ENCODE assay signal across 13 cellular contexts in the genomic region with DNA sequence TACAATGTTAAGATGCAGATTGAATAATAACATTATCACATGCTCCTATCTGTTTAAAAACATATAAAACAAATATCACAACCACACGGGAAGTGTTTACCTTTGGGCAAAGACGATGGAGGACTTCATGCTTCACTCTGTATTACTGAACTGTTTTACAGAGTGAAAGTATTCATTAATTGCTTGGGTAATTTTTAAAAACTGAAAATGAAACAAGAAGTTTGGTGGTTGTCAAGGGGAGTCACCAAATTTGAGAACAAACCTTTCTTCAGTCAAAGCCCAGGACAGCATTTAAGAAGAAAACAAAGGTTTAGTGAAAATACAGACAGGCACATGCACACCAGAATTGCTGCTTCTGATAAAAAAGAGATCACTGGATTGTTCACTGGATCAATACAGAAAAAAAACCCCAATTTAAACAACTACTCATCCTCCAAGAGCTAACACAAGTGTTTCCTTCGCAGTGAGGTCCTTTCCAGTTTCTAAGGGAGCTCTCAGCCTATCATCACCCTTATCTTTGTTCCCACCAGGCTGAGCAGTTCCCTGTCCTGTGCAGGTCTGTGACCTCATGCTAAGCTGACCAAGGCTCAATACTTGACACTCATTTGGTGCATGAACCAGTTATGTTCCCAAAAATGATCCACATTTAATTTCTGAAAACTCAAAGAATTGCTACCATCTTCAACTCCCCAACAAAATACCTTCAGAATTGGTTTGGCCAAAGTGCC. TPM values are rescaled to one million over a fixed set of nuclear protein-coding genes. Genes with fewer than 3 reads are reported as not detected.
A peak's percentile ranks its signal among the peaks of the same experiment; 100 is the strongest.
DNase-seq lines count a peak whose midpoint lies in the region; ATAC-seq and TF ChIP-seq lines count a peak whose summit lies in the region.
"Had no signal": no experiment of that assay in that cellular context is flagged by ENCODE, and none has a peak within 500 bp of the region (broad histone marks: within the 10 kb centered on the region; RNA-seq: fewer than 3 reads in every experiment).

No MANE protein-coding gene starts in this region.

- no peak for TF ChIP-seq POLR2A in Peyer's patch (IDR thresholded peaks at IDR 0.05)
- TF ChIP-seq POLR2A in testis (IDR thresholded peaks at IDR 0.05), result no peak

- CTCF ChIA-PET in CD4-positive, alpha-beta T cell (lab: Charles Lee), result no interaction called here

- intact Hi-C loops in CD4-positive, alpha-beta T cell (cut with DNase I, micrococcal nuclease), result no loop called here
- intact Hi-C loops in testis (cut with DNase I; ENCODE audit: low total_unique reads), result no loop called here

- no peaks in the 10 kb centered on the region for H4K20me1 ChIP-seq in MM.1S (ENCODE audit: insufficient read depth, low read length)

- POLR2A ChIA-PET in CD4-positive, alpha-beta T cell (lab: Charles Lee), result interaction anchor here (1.2 kb wide), 1 partner anchor 9 kb away, joined by 6 read pairs; the partner anchor contains the start of gene PARP12

- H3K27me3 Mint-ChIP-seq in CD4-positive, alpha-beta T cell, result no peaks in the 10 kb centered on the region

- H3K27me3 ChIP-seq in CD4-positive, alpha-beta T cell (ENCODE audit: control insufficient read depth, insufficient read depth, low read length), result no peaks in the 10 kb centered on the region
- H3K27me3 ChIP-seq in MM.1S (replicated peaks; ENCODE audit: insufficient read depth, low read length) (0 out of 2 replicates have a peak, but pooled peaks cover 6% of the 10 kb centered on the region), Peyer's patch (no peaks in the 10 kb centered on the region), testis (no peaks in the 10 kb centered on the region)
- H3K27me3 ChIP-seq: adrenal gland, esophagus squamous epithelium had no signal

- no peak overlapping the region for H2AFZ ChIP-seq in MM.1S (ENCODE audit: low read length)

- no peaks in the 10 kb centered on the region for H3K9me2 ChIP-seq in MM.1S (replicated peaks; ENCODE audit: insufficient read depth, low read length)

- no peak for TF ChIP-seq CTCF in CD4-positive, alpha-beta T cell (IDR thresholded peaks at IDR 0.05)
- no peak for TF ChIP-seq CTCF in MM.1S (IDR thresholded peaks at IDR 0.05; ENCODE audit: low read length)
- TF ChIP-seq CTCF in Peyer's patch (IDR thresholded peaks at IDR 0.05), result no peak
- TF ChIP-seq CTCF in testis (IDR thresholded peaks at IDR 0.05), result no peak

- peaks cover 30% of the 10 kb centered on the region for H3K4me1 ChIP-seq in MM.1S (ENCODE audit: low read length)
- H3K4me1 ChIP-seq in Peyer's patch, result peaks cover 0 to 17% (median 1%) of the 10 kb centered on the region in 4 donors
- no peaks in the 10 kb centered on the region for H3K4me1 ChIP-seq in testis

- H3K9me3 Mint-ChIP-seq in CD4-positive, alpha-beta T cell, result no peaks in the 10 kb centered on the region

- no peaks in the 10 kb centered on the region for H3K36me3 ChIP-seq in MM.1S (replicated peaks; ENCODE audit: insufficient read depth, low read length)
- peaks cover 0 to 23% (median 0%) of the 10 kb centered on the region in 3 donors for H3K36me3 ChIP-seq in Peyer's patch
- H3K36me3 ChIP-seq in testis (ENCODE audit: low read depth, missing control alignments), result no peaks in the 10 kb centered on the region
- H3K36me3 ChIP-seq: adrenal gland had no signal

- no peak for ATAC-seq in CD4-positive, alpha-beta T cell (ENCODE audit: poor library complexity)
- ATAC-seq in GM19043 (IDR thresholded peaks at IDR 0.05; ENCODE audit: low read depth, unreplicated experiment) (peak; percentile 95), HG02840 (IDR thresholded peaks at IDR 0.05; ENCODE audit: low FRiP score, unreplicated experiment) (peak; percentile 91)

- H3K36me3 Mint-ChIP-seq in CD4-positive, alpha-beta T cell (ENCODE audit: low read depth), result peaks cover 81% of the 10 kb centered on the region

- H3K79me2 ChIP-seq in MM.1S (ENCODE audit: low read length), result no peaks in the 10 kb centered on the region

- H3K27ac ChIP-seq in CD4-positive, alpha-beta T cell (ENCODE audit: low read depth, low read length), result no peak overlapping the region
- H3K27ac ChIP-seq in MM.1S (ENCODE audit: low read length) (no peak overlapping the region), Peyer's patch (peak overlapping the region in 1 of 4 donors; percentile 55), testis (no peak overlapping the region)
- H3K27ac ChIP-seq: adrenal gland, C4-2B, esophagus squamous epithelium had no signal

- peak overlapping the region; percentile 31 for H3K4me2 ChIP-seq in MM.1S (ENCODE audit: low read depth, low read length)

- peaks cover 56% of the 10 kb centered on the region for H3K4me1 Mint-ChIP-seq in CD4-positive, alpha-beta T cell (ENCODE audit: low read depth)

- H3K9ac ChIP-seq in MM.1S (ENCODE audit: low read length), result no peak overlapping the region

- H3K9me3 ChIP-seq in CD4-positive, alpha-beta T cell (ENCODE audit: control insufficient read depth, low read length), result no peaks in the 10 kb centered on the region
- H3K9me3 ChIP-seq in MM.1S (replicated peaks; ENCODE audit: insufficient read depth, low read length), result no peaks in the 10 kb centered on the region
- no peaks in the 10 kb centered on the region for H3K9me3 ChIP-seq in Peyer's patch
- no peaks in the 10 kb centered on the region for H3K9me3 ChIP-seq in testis
- H3K9me3 ChIP-seq: adrenal gland, esophagus squamous epithelium had no signal

- H3K27ac Mint-ChIP-seq in CD4-positive, alpha-beta T cell, result peak overlapping the region; percentile 12

- H3K4me3 ChIP-seq in MM.1S (ENCODE audit: low read length), result peak overlapping the region; percentile 5; the same call in 1 of the 2 replicates
- H3K4me3 ChIP-seq in Peyer's patch, result no peak overlapping the region
- no peak overlapping the region for H3K4me3 ChIP-seq in testis
- H3K4me3 ChIP-seq: adrenal gland, esophagus squamous epithelium had no signal

- H3K4me3 Mint-ChIP-seq in CD4-positive, alpha-beta T cell, result no peak overlapping the region

- no peak for DNase-seq in CD4-positive, alpha-beta T cell
- peak; percentile 73 for DNase-seq in MM.1S
- no peak for DNase-seq in Peyer's patch
- DNase-seq in testis, result no peak
- no peak for DNase-seq in NCI-H748 (lab: John Stamatoyannopoulos, UW; ENCODE audit: unreplicated experiment)
- no peak for DNase-seq in NOMO-1 (lab: John Stamatoyannopoulos, UW; ENCODE audit: unreplicated experiment in 2 of 2)
- DNase-seq: esophagus squamous epithelium; mesenchymal stem cell; stimulated activated CD4-positive, alpha-beta T cell treated with anti-CD3 and anti-CD28 coated beads, Interleukin-12 subunit alpha, Interleukin-12 subunit beta, amount 100 ng/mL, for 4 hours had no signal

- peaks cover 20% of the 10 kb centered on the region; the same call in 1 of the 2 replicates for H3F3A ChIP-seq in MM.1S (ENCODE audit: insufficient read depth, low read length)

- 88 to 90% methylated on average over 3 of the region's 3 CpGs for whole genome bisulfite sequencing in testis, 2 donors

RNA-seq across cellular contexts. Expression of gene PARP12, which starts 8.8 kb away (rescaled TPM):
- total RNA-seq in CD4-positive, alpha-beta T cell, result 10 to 100 TPM; 76.7 to 78.5 TPM
- 100 to 1,000 TPM; 121 to 184 (median 156) TPM for total RNA-seq in Peyer's patch
- 10 to 100 TPM; 54.6 to 63.1 TPM for total RNA-seq in testis
- polyA plus RNA-seq in testis (ENCODE audit: insufficient read depth, low read depth, low replicate concordance), result 39.4 TPM
